In the genomic region with DNA sequence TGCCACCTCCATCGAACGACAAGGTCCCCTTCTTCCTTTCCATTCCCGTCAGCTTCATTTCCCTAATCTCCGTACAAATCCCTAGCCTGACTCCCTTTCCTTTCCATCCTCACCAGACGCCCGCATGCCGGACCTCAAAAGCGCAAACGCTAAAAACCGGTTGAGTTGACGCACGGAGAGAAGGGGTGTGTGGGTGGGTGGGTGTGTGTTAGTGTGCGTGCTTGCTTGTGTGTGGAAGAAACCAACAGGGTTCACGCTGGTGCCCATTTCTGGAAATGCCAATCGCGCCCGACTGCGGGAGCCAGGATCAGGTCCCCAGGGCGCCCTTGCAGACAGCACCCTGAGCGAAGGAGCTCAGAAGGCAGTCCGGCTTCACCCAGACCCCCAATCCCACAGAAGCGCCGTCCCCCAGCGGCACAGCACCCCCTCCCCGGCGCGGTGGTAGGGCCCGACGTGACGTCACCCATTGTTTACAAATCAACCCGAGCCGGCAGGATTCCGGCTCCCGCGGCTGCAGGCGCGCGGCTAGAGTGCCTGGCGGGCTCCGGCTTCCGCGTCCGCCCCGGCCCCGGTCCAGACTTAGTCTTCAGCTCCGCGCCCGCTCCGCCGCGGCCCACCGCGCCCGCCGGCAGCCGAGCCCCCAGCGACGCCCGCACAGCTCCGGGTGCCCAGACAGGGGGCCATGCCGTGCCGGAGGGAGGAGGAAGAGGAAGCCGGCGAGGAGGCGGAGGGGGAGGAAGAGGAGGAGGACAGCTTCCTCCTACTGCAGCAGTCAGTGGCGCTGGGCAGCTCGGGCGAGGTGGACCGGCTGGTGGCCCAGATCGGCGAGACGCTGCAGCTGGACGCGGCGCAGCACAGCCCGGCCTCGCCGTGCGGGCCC, we compare ENCODE assay signal across 8 cellular contexts. TPM values are rescaled to one million over a fixed set of nuclear protein-coding genes. Genes with fewer than 3 reads are reported as not detected.
DNase-seq lines count a peak whose midpoint lies in the region; ATAC-seq and TF ChIP-seq lines count a peak whose summit lies in the region.

Gene FRAT1, plus strand, starts transcription at position 500 of the 880 bp plus-strand sequence. Its CDS starts 183 bp downstream, at position 683.

- TF ChIP-seq CTCF in CD8-positive, alpha-beta T cell (IDR thresholded peaks at IDR 0.05): no peak
- TF ChIP-seq CTCF in endothelial cell (IDR thresholded peaks at IDR 0.05; ENCODE audit: unreplicated experiment): no peak

- no peaks in the 10 kb centered on the region for H3K27me3 Mint-ChIP-seq in CD8-positive, alpha-beta T cell (ENCODE audit: low read depth)
- peaks cover 26% of the 10 kb centered on the region for H3K27me3 Mint-ChIP-seq in endothelial cell (ENCODE audit: unreplicated experiment)

- peak; percentile 76 for ATAC-seq in CD8-positive, alpha-beta T cell
- peak; percentile 73 for ATAC-seq in GM19438 (IDR thresholded peaks at IDR 0.05; ENCODE audit: low read depth, unreplicated experiment)
- peak; percentile 59 for ATAC-seq in HG03571 (IDR thresholded peaks at IDR 0.05; ENCODE audit: unreplicated experiment)

- CTCF ChIA-PET in CD8-positive, alpha-beta T cell (lab: Charles Lee): interaction anchor here (0.7 to 2.6 kb wide), 6 partner anchors 14 to 550 kb away, joined by 3 to 29 read pairs (median 5); partner anchors contain the start of genes ARHGAP19 and FRAT2

- peak within 1 kb of the TSS; percentile 99 for H3K4me3 Mint-ChIP-seq in CD8-positive, alpha-beta T cell
- H3K4me3 Mint-ChIP-seq in endothelial cell (ENCODE audit: unreplicated experiment): peak within 1 kb of the TSS; percentile 98

- peak within 1 kb of the TSS; percentile 100 for H3K27ac Mint-ChIP-seq in CD8-positive, alpha-beta T cell
- H3K27ac Mint-ChIP-seq in endothelial cell (ENCODE audit: unreplicated experiment): peak within 1 kb of the TSS; percentile 99

- H3K9me3 ChIP-seq in CD8-positive, alpha-beta T cell (ENCODE audit: low read length): no peaks in the 10 kb centered on the region

- H3K27me3 ChIP-seq in CD8-positive, alpha-beta T cell (ENCODE audit: insufficient read depth, low read length): no peaks in the 10 kb centered on the region

- H3K4me1 ChIP-seq in CD8-positive, alpha-beta T cell (ENCODE audit: insufficient read depth, low read length): peaks cover 24% of the 10 kb centered on the region

- H3K4me1 Mint-ChIP-seq in CD8-positive, alpha-beta T cell (ENCODE audit: low read depth): peaks cover 29% of the 10 kb centered on the region
- H3K4me1 Mint-ChIP-seq in endothelial cell (ENCODE audit: unreplicated experiment): peaks cover 31% of the 10 kb centered on the region

- intact Hi-C loops in CD8-positive, alpha-beta T cell (cut with DNase I, micrococcal nuclease): loop anchor here (1.0 to 10.0 kb wide), 4 partner anchors 27 to 484 kb away; partner anchors contain the start of genes ARHGAP19 (in 2 of the 2), LCOR (in 1 of the 2) and RRP12 (in 1 of the 2)

- DNase-seq in CD8-positive, alpha-beta T cell: peak; percentile 86 to 97 (median 92)
- DNase-seq in NOMO-1 treated with dmso at 0.1 percent for 144 hours (lab: John Stamatoyannopoulos, UW; ENCODE audit: unreplicated experiment): peak; percentile 72
- peak; percentile 78 for DNase-seq in activated CD8-positive, alpha-beta memory T cell treated with anti-CD3 and anti-CD28 coated beads, Interleukin-2, amount 50 U/mL, for 24 hours (ENCODE audit: extremely low read depth)
- peak; percentile 88 for DNase-seq in endothelial cell (ENCODE audit: low spot score)
- DNase-seq in middle frontal gyrus (ENCODE audit: extremely low spot score, low spot score): peak; percentile 69
- DNase-seq in stimulated activated CD8-positive, alpha-beta memory T cell treated with anti-CD3 and anti-CD28 coated beads, Interleukin-15, amount 100 ng/mL, for 48 hours (ENCODE audit: low read depth in 2 of 2): peak; percentile 71 to 76

- peaks cover 9% of the 10 kb centered on the region for H3K36me3 Mint-ChIP-seq in CD8-positive, alpha-beta T cell
- H3K36me3 Mint-ChIP-seq in endothelial cell (ENCODE audit: low read depth, unreplicated experiment): no peaks in the 10 kb centered on the region

- POLR2A ChIA-PET in CD8-positive, alpha-beta T cell (lab: Charles Lee): interaction anchor here (0.7 to 2.9 kb wide), 12 partner anchors 10 to 733 kb away, joined by 3 to 130 read pairs (median 6); partner anchors contain the start of genes ARHGAP19, AVPI1, FRAT2 and RRP12

- H3K27ac ChIP-seq in CD8-positive, alpha-beta T cell (ENCODE audit: low read depth, low read length): peak within 1 kb of the TSS; percentile 100

- peak within 1 kb of the TSS; percentile 79 for H3K4me3 ChIP-seq in CD8-positive, alpha-beta T cell (ENCODE audit: low read depth, low read length)

- no peaks in the 10 kb centered on the region for H3K36me3 ChIP-seq in CD8-positive, alpha-beta T cell (ENCODE audit: insufficient read depth, low read length)

- H3K9me3 Mint-ChIP-seq in CD8-positive, alpha-beta T cell: no peaks in the 10 kb centered on the region
- no peaks in the 10 kb centered on the region for H3K9me3 Mint-ChIP-seq in endothelial cell (ENCODE audit: unreplicated experiment)

RNA-seq across cellular contexts. Expression of gene FRAT1, which starts in this region (rescaled TPM):
- total RNA-seq in CD8-positive, alpha-beta T cell: 10 to 100 TPM; 39.6 to 40.2 TPM
- 8.0 TPM for total RNA-seq in endothelial cell (ENCODE audit: unreplicated experiment)

Comparison
In these comparisons a context has a peak if more than half of its experiments do, and no peak if none do; other contexts are left out.
1. Peak in every context shown above with its lines: DNase-seq, ATAC-seq, H3K4me3 ChIP-seq and H3K27ac ChIP-seq.